Comparison of ENCODE assay signal across 22 cellular contexts in genomic region chr5:82445729-82446349, GRCh38.
"Had no signal": no experiment of that assay in that cellular context is flagged by ENCODE, and none has a peak within 500 bp of the region (broad histone marks: within the 10 kb centered on the region; RNA-seq: fewer than 3 reads in every experiment).

No MANE protein-coding gene starts in this region.

- H3K27ac Mint-ChIP-seq: activated B cell treated with CpG ODN at 0.5 μM for 24 hours; activated CD4-positive, alpha-beta memory T cell treated with anti-CD3 and anti-CD28 coated beads, Interleukin-2, amount 10 ng/mL, durations not matched to agents 7 days and 5 days; activated CD8-positive, alpha-beta memory T cell treated with anti-CD3 and anti-CD28 coated beads, Interleukin-2, amount 10 ng/mL, durations not matched to agents 7 days and 5 days; activated naive CD8-positive, alpha-beta T cell treated with anti-CD3 and anti-CD28 coated beads, Interleukin-2, amount 10 ng/mL, durations not matched to agents 7 days and 5 days; activated T-helper 17 cell treated with anti-CD3 and anti-CD28 coated beads, Interleukin-2, amount 50 U/mL, for 72 hours; naive thymus-derived CD4-positive, alpha-beta T cell; stimulated activated memory B cell treated with anti-CD40 and anti-IgM and Interleukin-4, amounts not matched to agents 10 μg/mL and 1 μg/mL and 100 μg/mL, for 72 hours; T-helper 2 cell treated with Interferon-gamma antibody and Interleukin-4, amounts not matched to agents 5 μg/mL and 100 μg/mL, for 36 hours had no signal

- H3K27ac ChIP-seq: left lung, parathyroid adenoma, SK-N-MC had no signal

- H3K27me3 ChIP-seq: left lung had no signal

- DNase-seq: activated B cell treated with CpG ODN at 0.5 μM for 24 hours; activated CD4-positive, alpha-beta memory T cell treated with anti-CD3 and anti-CD28 coated beads, Interleukin-2, amount 10 ng/mL, durations not matched to agents 7 days and 5 days; activated CD4-positive, alpha-beta T cell treated with anti-CD3 and anti-CD28 coated beads for 48 hours; activated CD8-positive, alpha-beta memory T cell treated with anti-CD3 and anti-CD28 coated beads, Interleukin-2, amount 10 ng/mL, durations not matched to agents 7 days and 5 days; activated naive CD4-positive, alpha-beta T cell treated with Interleukin-2 at 50 U/mL for 16 hours; activated naive CD8-positive, alpha-beta T cell treated with anti-CD3 and anti-CD28 coated beads, Interleukin-2, amount 10 ng/mL, durations not matched to agents 7 days and 5 days; activated T-cell treated with anti-CD3 and anti-CD28 coated beads, Interleukin-2, amount 50 U/mL, for 1 hour; aorta; cerebellar nuclear complex; cortex of kidney; erythroblast; foreskin melanocyte; glutamatergic neuron; hypothalamus; left lung; naive thymus-derived CD4-positive, alpha-beta T cell; stimulated activated CD4-positive, alpha-beta T cell treated with anti-CD3 and anti-CD28 coated beads, Interleukin-4, amount 100 ng/mL, for 4 hours had no signal

- H3K4me3 Mint-ChIP-seq: activated B cell treated with CpG ODN at 0.5 μM for 24 hours; activated CD4-positive, alpha-beta memory T cell treated with anti-CD3 and anti-CD28 coated beads, Interleukin-2, amount 10 ng/mL, durations not matched to agents 7 days and 5 days; activated CD8-positive, alpha-beta memory T cell treated with anti-CD3 and anti-CD28 coated beads, Interleukin-2, amount 10 ng/mL, durations not matched to agents 7 days and 5 days; activated naive CD8-positive, alpha-beta T cell treated with anti-CD3 and anti-CD28 coated beads, Interleukin-2, amount 10 ng/mL, durations not matched to agents 7 days and 5 days; activated T-helper 17 cell treated with anti-CD3 and anti-CD28 coated beads, Interleukin-2, amount 50 U/mL, for 72 hours; naive thymus-derived CD4-positive, alpha-beta T cell; stimulated activated memory B cell treated with anti-CD40 and anti-IgM and Interleukin-4, amounts not matched to agents 10 μg/mL and 1 μg/mL and 100 μg/mL, for 72 hours; T-helper 2 cell treated with Interferon-gamma antibody and Interleukin-4, amounts not matched to agents 5 μg/mL and 100 μg/mL, for 36 hours had no signal

- H3K27me3 Mint-ChIP-seq: activated B cell treated with CpG ODN at 0.5 μM for 24 hours; activated CD4-positive, alpha-beta memory T cell treated with anti-CD3 and anti-CD28 coated beads, Interleukin-2, amount 10 ng/mL, durations not matched to agents 7 days and 5 days; activated T-helper 17 cell treated with anti-CD3 and anti-CD28 coated beads, Interleukin-2, amount 50 U/mL, for 72 hours; stimulated activated memory B cell treated with anti-CD40 and anti-IgM and Interleukin-4, amounts not matched to agents 10 μg/mL and 1 μg/mL and 100 μg/mL, for 72 hours had no signal

- ATAC-seq: activated CD8-positive, alpha-beta memory T cell treated with anti-CD3 and anti-CD28 coated beads, Interleukin-2, amount 10 ng/mL, durations not matched to agents 7 days and 5 days; activated T-helper 17 cell treated with anti-CD3 and anti-CD28 coated beads, Interleukin-2, amount 50 U/mL, for 72 hours; left lung; naive thymus-derived CD4-positive, alpha-beta T cell; stimulated activated memory B cell treated with anti-CD40 and anti-IgM and Interleukin-4, amounts not matched to agents 10 μg/mL and 1 μg/mL and 100 μg/mL, for 72 hours had no signal

- H3K36me3 Mint-ChIP-seq: activated CD8-positive, alpha-beta memory T cell treated with anti-CD3 and anti-CD28 coated beads, Interleukin-2, amount 10 ng/mL, durations not matched to agents 7 days and 5 days; activated naive CD8-positive, alpha-beta T cell treated with anti-CD3 and anti-CD28 coated beads, Interleukin-2, amount 10 ng/mL, durations not matched to agents 7 days and 5 days; stimulated activated memory B cell treated with anti-CD40 and anti-IgM and Interleukin-4, amounts not matched to agents 10 μg/mL and 1 μg/mL and 100 μg/mL, for 72 hours had no signal

- H3K4me1 ChIP-seq: left lung, parathyroid adenoma had no signal

- H3K9me3 Mint-ChIP-seq: activated B cell treated with CpG ODN at 0.5 μM for 24 hours; activated CD4-positive, alpha-beta memory T cell treated with anti-CD3 and anti-CD28 coated beads, Interleukin-2, amount 10 ng/mL, durations not matched to agents 7 days and 5 days; activated naive CD8-positive, alpha-beta T cell treated with anti-CD3 and anti-CD28 coated beads, Interleukin-2, amount 10 ng/mL, durations not matched to agents 7 days and 5 days; activated T-helper 17 cell treated with anti-CD3 and anti-CD28 coated beads, Interleukin-2, amount 50 U/mL, for 72 hours; T-helper 2 cell treated with Interferon-gamma antibody and Interleukin-4, amounts not matched to agents 5 μg/mL and 100 μg/mL, for 36 hours had no signal

- H3K4me1 Mint-ChIP-seq: activated B cell treated with CpG ODN at 0.5 μM for 24 hours; activated CD4-positive, alpha-beta memory T cell treated with anti-CD3 and anti-CD28 coated beads, Interleukin-2, amount 10 ng/mL, durations not matched to agents 7 days and 5 days; activated CD8-positive, alpha-beta memory T cell treated with anti-CD3 and anti-CD28 coated beads, Interleukin-2, amount 10 ng/mL, durations not matched to agents 7 days and 5 days; activated naive CD8-positive, alpha-beta T cell treated with anti-CD3 and anti-CD28 coated beads, Interleukin-2, amount 10 ng/mL, durations not matched to agents 7 days and 5 days; activated T-helper 17 cell treated with anti-CD3 and anti-CD28 coated beads, Interleukin-2, amount 50 U/mL, for 72 hours; naive thymus-derived CD4-positive, alpha-beta T cell; stimulated activated memory B cell treated with anti-CD40 and anti-IgM and Interleukin-4, amounts not matched to agents 10 μg/mL and 1 μg/mL and 100 μg/mL, for 72 hours had no signal

- H3K36me3 ChIP-seq: left lung had no signal

- H3K9ac ChIP-seq: parathyroid adenoma had no signal

- H3K4me3 ChIP-seq: left lung, SK-N-MC had no signal

- H2AFZ ChIP-seq: parathyroid adenoma had no signal
